ENCODE assay signal across 18 cellular contexts in the genomic region with DNA sequence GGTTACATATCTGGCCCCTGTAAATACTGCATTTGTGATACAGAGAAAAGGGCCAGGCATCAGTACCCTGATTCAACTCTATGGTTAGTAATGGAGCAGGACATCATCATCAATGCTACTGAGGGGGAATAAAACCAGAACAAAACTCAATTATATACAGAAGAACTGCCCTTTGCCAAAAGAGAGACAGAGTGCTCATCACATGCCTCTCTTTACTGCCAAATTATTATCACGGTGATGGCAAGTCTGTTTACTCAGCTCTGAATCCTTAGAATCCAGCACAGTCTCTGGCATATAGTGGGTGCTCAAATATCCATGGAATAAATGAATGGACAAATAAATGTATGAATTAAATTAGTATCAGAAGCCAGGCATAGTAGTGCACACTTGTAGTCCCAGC.
DNase-seq lines count a peak whose midpoint lies in the region; ATAC-seq and TF ChIP-seq lines count a peak whose summit lies in the region.
"Had no signal": no experiment of that assay in that cellular context is flagged by ENCODE, and none has a peak within 500 bp of the region (broad histone marks: within the 10 kb centered on the region; RNA-seq: fewer than 3 reads in every experiment).

No MANE protein-coding gene starts in this region.

- no peaks in the 10 kb centered on the region for H3K9me3 Mint-ChIP-seq in activated T-cell treated with anti-CD3 and anti-CD28 coated beads, Interleukin-2, amount 50 U/mL, for 72 hours
- H3K9me3 Mint-ChIP-seq in activated T-cell treated with anti-CD3 and anti-CD28 coated beads, Interleukin-2, amount 50 U/mL, for 4 hours: no peaks in the 10 kb centered on the region
- H3K9me3 Mint-ChIP-seq in nephron progenitor cell: peaks cover 4% of the 10 kb centered on the region
- H3K9me3 Mint-ChIP-seq: CD4-positive, alpha-beta T cell; H9; IgD-negative memory B cell had no signal

- no peaks in the 10 kb centered on the region for H3K9me3 ChIP-seq in adrenal gland (replicated peaks in 1 of 3)

- H3K27me3 Mint-ChIP-seq in activated T-cell treated with anti-CD3 and anti-CD28 coated beads, Interleukin-2, amount 50 U/mL, for 72 hours (ENCODE audit: low read depth): no peaks in the 10 kb centered on the region
- no peaks in the 10 kb centered on the region for H3K27me3 Mint-ChIP-seq in activated T-cell treated with anti-CD3 and anti-CD28 coated beads, Interleukin-2, amount 50 U/mL, for 4 hours (ENCODE audit: low read depth)
- H3K27me3 Mint-ChIP-seq in nephron progenitor cell (ENCODE audit: low read depth, poor library complexity): no peaks in the 10 kb centered on the region
- H3K27me3 Mint-ChIP-seq: CD4-positive, alpha-beta T cell; IgD-negative memory B cell had no signal

- H3K4me1 Mint-ChIP-seq in activated T-cell treated with anti-CD3 and anti-CD28 coated beads, Interleukin-2, amount 50 U/mL, for 72 hours (ENCODE audit: low read depth): peaks cover 10% of the 10 kb centered on the region
- peaks cover 6% of the 10 kb centered on the region for H3K4me1 Mint-ChIP-seq in activated T-cell treated with anti-CD3 and anti-CD28 coated beads, Interleukin-2, amount 50 U/mL, for 4 hours (ENCODE audit: low read depth)
- H3K4me1 Mint-ChIP-seq in nephron progenitor cell: no peaks in the 10 kb centered on the region

- H3K27ac ChIP-seq in adrenal gland: no peak overlapping the region
- H3K27ac ChIP-seq: C4-2B had no signal

- H3K27ac Mint-ChIP-seq in activated T-cell treated with anti-CD3 and anti-CD28 coated beads, Interleukin-2, amount 50 U/mL, for 72 hours: peak overlapping the region; percentile 54
- H3K27ac Mint-ChIP-seq in nephron progenitor cell: no peak overlapping the region
- H3K27ac Mint-ChIP-seq: CD4-positive, alpha-beta T cell; H9; IgD-negative memory B cell had no signal

- no peaks in the 10 kb centered on the region for H3K36me3 ChIP-seq in adrenal gland (replicated peaks in 1 of 2)

- H3K36me3 Mint-ChIP-seq in activated T-cell treated with anti-CD3 and anti-CD28 coated beads, Interleukin-2, amount 50 U/mL, for 72 hours (ENCODE audit: insufficient read depth in 2 of 2): peaks cover 2 to 4% of the 10 kb centered on the region in 2 donors
- H3K36me3 Mint-ChIP-seq in activated T-cell treated with anti-CD3 and anti-CD28 coated beads, Interleukin-2, amount 50 U/mL, for 4 hours (ENCODE audit: insufficient read depth): peaks cover 40% of the 10 kb centered on the region
- H3K36me3 Mint-ChIP-seq in nephron progenitor cell (ENCODE audit: low read depth): peaks cover 25% of the 10 kb centered on the region

- TF ChIP-seq CTCF in adrenal gland (IDR thresholded peaks at IDR 0.05) (no peak), nephron progenitor cell (IDR thresholded peaks at IDR 0.05) (no peak)

- no peak overlapping the region for H3K4me3 ChIP-seq in adrenal gland

- H3K4me1 ChIP-seq in adrenal gland (replicated peaks in 1 of 2): no peaks in the 10 kb centered on the region

- no peak for DNase-seq in activated T-cell treated with anti-CD3 and anti-CD28 coated beads, Interleukin-2, amount 50 U/mL, for 72 hours
- no peak for DNase-seq in activated T-cell treated with anti-CD3 and anti-CD28 coated beads, Interleukin-2, amount 50 U/mL, for 4 hours
- DNase-seq in NCI-H446 treated with DMSO at 0.1 percent for 48 hours (lab: John Stamatoyannopoulos, UW): peak; percentile 90
- peak; percentile 53 for DNase-seq in cerebellum (ENCODE audit: low spot score)
- DNase-seq in putamen (ENCODE audit: low spot score): peak; percentile 13
- DNase-seq in adrenal gland: no peak
- DNase-seq in nephron progenitor cell: no peak
- DNase-seq: ACHN; CD4-positive, alpha-beta T cell; DMS53; DND-41; EL; H9; KBM-7 had no signal

- intact Hi-C loops in adrenal gland (cut with DNase I): no loop called here

- H3K27me3 ChIP-seq in adrenal gland: no peaks in the 10 kb centered on the region

- H3K4me3 Mint-ChIP-seq in activated T-cell treated with anti-CD3 and anti-CD28 coated beads, Interleukin-2, amount 50 U/mL, for 72 hours: no peak overlapping the region
- H3K4me3 Mint-ChIP-seq in activated T-cell treated with anti-CD3 and anti-CD28 coated beads, Interleukin-2, amount 50 U/mL, for 4 hours: no peak overlapping the region
- no peak overlapping the region for H3K4me3 Mint-ChIP-seq in nephron progenitor cell
- H3K4me3 Mint-ChIP-seq: CD4-positive, alpha-beta T cell; H9; IgD-negative memory B cell had no signal

- ATAC-seq in activated T-cell treated with anti-CD3 and anti-CD28 coated beads, Interleukin-2, amount 50 U/mL, for 72 hours (replicated peaks in 1 of 2): no peak
- ATAC-seq in activated T-cell treated with anti-CD3 and anti-CD28 coated beads, Interleukin-2, amount 50 U/mL, for 4 hours: no peak
- ATAC-seq in GM19351 (IDR thresholded peaks at IDR 0.05; ENCODE audit: unreplicated experiment): no peak
- ATAC-seq: HepG2 had no signal

- no peak for TF ChIP-seq POLR2A in adrenal gland (IDR thresholded peaks at IDR 0.05)

- 80 to 88% (median 83%) methylated on average over 1 of the region's 1 CpG for WGBS in adrenal gland, 4 donors

Comparison
In these comparisons a context has a peak if more than half of its experiments do, and no peak if none do; other contexts are left out.
1. DNase-seq: peak in NCI-H446 treated with DMSO at 0.1 percent for 48 hours (single experiment), cerebellum (single experiment) and putamen (single experiment); none in activated T-cell treated with anti-CD3 and anti-CD28 coated beads, Interleukin-2, amount 50 U/mL, for 72 hours (0 of 2), activated T-cell treated with anti-CD3 and anti-CD28 coated beads, Interleukin-2, amount 50 U/mL, for 4 hours (single experiment), adrenal gland (0 of 7) and nephron progenitor cell (single experiment).